Comparison of ENCODE assay signal across 1 cellular context in genomic region chr13:108214511-108215383, GRCh38.
TF ChIP-seq lines count a peak whose summit lies in the region.

No MANE protein-coding gene starts in this region.

TF ChIP-seq in SK-N-SH, 30 proteins besides CTCF, POLR2A, EP300 and RAD21 (continued from another document):
- TF ChIP-seq PBX3 (IDR thresholded peaks at IDR 0.05): no peak
- TF ChIP-seq TCF12 (IDR thresholded peaks at IDR 0.05): no peak
- TF ChIP-seq MAX (IDR thresholded peaks at IDR 0.05; ENCODE audit: low read depth): no peak
- TF ChIP-seq ZBTB33 (IDR thresholded peaks at IDR 0.05; ENCODE audit: borderline replicate concordance, low read depth): no peak
- no peak for TF ChIP-seq SIN3A (IDR thresholded peaks at IDR 0.05; ENCODE audit: borderline replicate concordance, low read depth, low read length)
TF ChIP-seq in SK-N-SH: peak in this region for 0.
